22 cellular contexts compared by ENCODE assay signal in genomic region chr1:87007323-87007722, GRCh38.
DNase-seq lines count a peak whose midpoint lies in the region; ATAC-seq, FAIRE-seq and TF ChIP-seq lines count a peak whose summit lies in the region.
"Had no signal": no experiment of that assay in that cellular context is flagged by ENCODE, and none has a peak within 500 bp of the region (broad histone marks: within the 10 kb centered on the region; RNA-seq: fewer than 3 reads in every experiment).

No MANE protein-coding gene starts in this region.

- RAD21 ChIA-PET in GM12878 (lab: Charles Lee; ENCODE audit: unreplicated experiment): interaction anchor here (0.5 kb wide), 1 partner anchor 89 kb away, joined by 3 read pairs; no protein-coding TSS in a partner anchor

- no peak overlapping the region for H3K4me2 ChIP-seq in GM12878 (ENCODE audit: control insufficient read depth, insufficient read depth)

- TF ChIP-seq POLR2A in GM12878 (IDR thresholded peaks at IDR 0.05; ENCODE audit: low read depth, low read length): no peak

- H3K9ac ChIP-seq in GM12878 (ENCODE audit: control insufficient read depth, insufficient read depth, low read length): no peak overlapping the region
- H3K9ac ChIP-seq: GM23248 had no signal

- TF ChIP-seq RAD21 in GM12878 (IDR thresholded peaks at IDR 0.05; ENCODE audit: insufficient read depth, low read depth, low read length): no peak

- no peak for TF ChIP-seq EP300 in GM12878 (IDR thresholded peaks at IDR 0.05; ENCODE audit: borderline replicate concordance in 1 of 2, control insufficient read depth in 1 of 2, low read depth in 2 of 2, low read length in 2 of 2)

- no peaks in the 10 kb centered on the region for H4K20me1 ChIP-seq in GM12878 (ENCODE audit: control insufficient read depth, insufficient read depth)

- peaks cover 4% of the 10 kb centered on the region; the same call in 2 of the 3 replicates for H3K9me3 ChIP-seq in GM12878 (replicated peaks; ENCODE audit: control insufficient read depth, insufficient read depth, low read length)
- H3K9me3 ChIP-seq: BE2C had no signal

- peaks cover 14% of the 10 kb centered on the region for H3K9me3 Mint-ChIP-seq in WTC11

- no peak for FAIRE-seq in GM12878 (lab: Jason Lieb, UNC)
- FAIRE-seq: D721Med had no signal

- no peaks in the 10 kb centered on the region; a peak in 1 of 4 replicates for H3K36me3 ChIP-seq in GM12878 (ENCODE audit: control insufficient read depth in 2 of 2, insufficient read depth in 2 of 2, low read length in 1 of 2)
- H3K36me3 ChIP-seq: BE2C had no signal

- WGBS in GM12878 (ENCODE audit: insufficient coverage, insufficient replicate concordance, low lambda C conversion rate, missing lambda C conversion rate): 100% methylated on average over 1 of the region's 1 CpG

- no peaks in the 10 kb centered on the region; the same call in none of the 2 replicates for H3K79me2 ChIP-seq in GM12878 (ENCODE audit: control insufficient read depth, insufficient read depth, low read length)

- ATAC-seq in GM18870 (IDR thresholded peaks at IDR 0.05; ENCODE audit: unreplicated experiment) (peak; percentile 61), GM21390 (IDR thresholded peaks at IDR 0.05; ENCODE audit: unreplicated experiment) (peak; percentile 55), HG03135 (IDR thresholded peaks at IDR 0.05; ENCODE audit: unreplicated experiment) (peak; percentile 75), GM12878 (peak; percentile 79), WTC11 (no peak)
- ATAC-seq: HCT116 had no signal

- H3K4me3 Mint-ChIP-seq in WTC11: no peak overlapping the region
- H3K4me3 Mint-ChIP-seq: CD4-positive, alpha-beta memory T cell had no signal

- in situ Hi-C loops in GM12878 (cut with MboI): no loop called here

- no peaks in the 10 kb centered on the region for H3K4me1 ChIP-seq in GM12878 (ENCODE audit: control insufficient read depth, insufficient read depth, low read length)
- H3K4me1 ChIP-seq: BE2C had no signal

- no peak for DNase-seq in GM12878 (ENCODE audit: low read depth, low spot score)
- no peak for DNase-seq in activated CD4-positive, alpha-beta T cell treated with anti-CD3 and anti-CD28 coated beads, Interleukin-2, amount 50 U/mL, for 48 hours
- no peak for DNase-seq in activated naive CD4-positive, alpha-beta T cell treated with anti-CD3 and anti-CD28 coated beads, Interleukin-2, amount 50 U/mL, for 16 hours
- no peak for DNase-seq in WTC11 (ENCODE audit: low spot score)
- DNase-seq: BE2C; CD4-positive, alpha-beta memory T cell; DMS79 treated with DMSO at 0.1 percent for 48 hours; GDM1; GM23248; NCI-H1436; NCI-H2081; NCI-H226; NCI-H526; NK-92 treated with Interleukin-12 subunit alpha and Interleukin-12 subunit beta, amount 100 ng/mL, for 24 hours; T1000 had no signal

- CTCF ChIA-PET in GM12878 (lab: Yijun Ruan, JAX): no interaction called here
- CTCF ChIA-PET in WTC11 (lab: Charles Lee): no interaction called here

- H3K27ac ChIP-seq in GM12878 (ENCODE audit: control insufficient read depth, insufficient read depth): no peak overlapping the region
- H3K27ac ChIP-seq: GM23248, HL-60, RWPE1 had no signal

- POLR2A ChIA-PET in GM12878 (lab: Charles Lee): no interaction called here
- POLR2A ChIA-PET in WTC11 (lab: Charles Lee): no interaction called here

- H3K27ac Mint-ChIP-seq in WTC11: no peak overlapping the region
- H3K27ac Mint-ChIP-seq: CD4-positive, alpha-beta memory T cell had no signal

- SMC1A ChIA-PET in GM12878 (lab: Charles Lee; ENCODE audit: uncharacterized antibody, unreplicated experiment): interaction anchor here (1.0 to 1.3 kb wide), 2 partner anchors 11 to 48 kb away, joined by 3 read pairs; no protein-coding TSS in a partner anchor

- intact Hi-C loops in GM12878 (cut with micrococcal nuclease; ENCODE audit: unreplicated experiment): no loop called here

- H3K36me3 Mint-ChIP-seq in WTC11: peaks cover 12% of the 10 kb centered on the region

- TF ChIP-seq CTCF in GM12878 (IDR thresholded peaks at IDR 0.05 in 2 of 3, conservative IDR thresholded peaks at IDR 0.05 in 1 of 3; ENCODE audit: control insufficient read depth in 2 of 3, extremely low read depth in 1 of 3, insufficient read depth in 1 of 3, low read depth in 3 of 3, low read length in 3 of 3) (no peak), WTC11 (IDR thresholded peaks at IDR 0.05) (no peak)

- no peaks in the 10 kb centered on the region for H3K27me3 Mint-ChIP-seq in WTC11 (ENCODE audit: low read depth)
- H3K27me3 Mint-ChIP-seq: CD4-positive, alpha-beta memory T cell had no signal

- no TSS peak for BruUV-seq in GM12878 (replicated peaks; lab: Mats Ljungman, UMichigan)

- H3K27me3 ChIP-seq in GM12878 (replicated peaks in 1 of 2; ENCODE audit: control insufficient read depth in 2 of 2, insufficient read depth in 2 of 2, low read length in 1 of 2): no peaks in the 10 kb centered on the region
- H3K27me3 ChIP-seq: BE2C had no signal

- H3K4me3 ChIP-seq in GM12878: no peak overlapping the region
- H3K4me3 ChIP-seq: GM23248 had no signal

- no peak overlapping the region for H2AFZ ChIP-seq in GM12878 (ENCODE audit: control insufficient read depth, low read depth, low read length)
- H2AFZ ChIP-seq: GM23248 had no signal

- no peaks in the 10 kb centered on the region for H3K4me1 Mint-ChIP-seq in WTC11

TF ChIP-seq in GM12878, 131 proteins besides CTCF, POLR2A, EP300 and RAD21:
- TF ChIP-seq RAD51 (IDR thresholded peaks at IDR 0.05) (no peak), KLF5 (IDR thresholded peaks at IDR 0.05; ENCODE audit: partially characterized antibody) (no peak), CEBPB (IDR thresholded peaks at IDR 0.05; ENCODE audit: borderline replicate concordance in 1 of 2, low read depth in 2 of 2, low read length in 2 of 2) (no peak), MEF2B (IDR thresholded peaks at IDR 0.05; ENCODE audit: partially characterized antibody, poor library complexity, severe bottlenecking) (no peak), ZBTB33 (IDR thresholded peaks at IDR 0.05) (no peak), JUND (IDR thresholded peaks at IDR 0.05; ENCODE audit: low read depth, low read length) (no peak)

TF ChIP-seq in WTC11, 78 proteins besides CTCF, POLR2A, EP300 and RAD21:
- no peak for TF ChIP-seq ZBTB43 (CRISPR knock-in tag; IDR thresholded peaks at IDR 0.05)
- TF ChIP-seq TCF7 (CRISPR knock-in tag; IDR thresholded peaks at IDR 0.05; ENCODE audit: low read depth): no peak
- no peak for TF ChIP-seq FOXK1 (CRISPR knock-in tag; IDR thresholded peaks at IDR 0.05)
- TF ChIP-seq NR1H2 (CRISPR knock-in tag; IDR thresholded peaks at IDR 0.05): no peak
